In genomic region chr15:62805502-62805901, GRCh38 we compare ENCODE assay signal across 18 cellular contexts.
DNase-seq lines count a peak whose midpoint lies in the region; TF ChIP-seq lines count a peak whose summit lies in the region.
"Had no signal": no experiment of that assay in that cellular context is flagged by ENCODE, and none has a peak within 500 bp of the region (broad histone marks: within the 10 kb centered on the region; RNA-seq: fewer than 3 reads in every experiment).

No MANE protein-coding gene starts in this region.

- no peaks in the 10 kb centered on the region for H4K20me1 ChIP-seq in neural cell (ENCODE audit: insufficient read depth)
- H4K20me1 ChIP-seq: BLaER1 treated with 17β-estradiol and CSF1 and Interleukin-3, amounts not matched to agents 10 nM and 100 nM had no signal

- no peak overlapping the region for H3K9ac ChIP-seq in neural cell (ENCODE audit: low read length)
- H3K9ac ChIP-seq: BLaER1 treated with 17β-estradiol and CSF1 and Interleukin-3, amounts not matched to agents 10 nM and 100 nM had no signal

- H3K4me2 ChIP-seq in neural cell (ENCODE audit: low read length): no peak overlapping the region
- H3K4me2 ChIP-seq: A549; BLaER1 treated with 17β-estradiol and CSF1 and Interleukin-3, amounts not matched to agents 10 nM and 100 nM had no signal

- no peaks in the 10 kb centered on the region for H3K79me2 ChIP-seq in neural cell (replicated peaks; ENCODE audit: insufficient read depth, low read length)

- no peak overlapping the region for H3K27ac ChIP-seq in neural cell (ENCODE audit: low read length)
- H3K27ac ChIP-seq: 22Rv1; A549; BLaER1 treated with 17β-estradiol and CSF1 and Interleukin-3, amounts not matched to agents 10 nM and 100 nM; C4-2B had no signal

- no peaks in the 10 kb centered on the region for H3F3A ChIP-seq in neural cell (ENCODE audit: insufficient read depth, low read length, poor library complexity, severe bottlenecking)

- H3K27me3 ChIP-seq in neural cell (ENCODE audit: insufficient read depth, low read depth, low read length): no peaks in the 10 kb centered on the region
- H3K27me3 ChIP-seq: BLaER1 treated with 17β-estradiol and CSF1 and Interleukin-3, amounts not matched to agents 10 nM and 100 nM had no signal

- no peaks in the 10 kb centered on the region for H3K36me3 ChIP-seq in neural cell (ENCODE audit: insufficient read depth, low read length)

- peak; percentile 56 for TF ChIP-seq EP300 in neural cell (conservative IDR thresholded peaks at IDR 0.05; ENCODE audit: poor library complexity, severe bottlenecking)

- no peaks in the 10 kb centered on the region for H3K9me2 ChIP-seq in neural cell (ENCODE audit: insufficient read depth, low read length)

- no peak for TF ChIP-seq CTCF in neural cell (IDR thresholded peaks at IDR 0.05; ENCODE audit: poor library complexity, severe bottlenecking)

- DNase-seq in NCI-H146 (lab: John Stamatoyannopoulos, UW): peak; percentile 19
- DNase-seq in NCI-H146 treated with DMSO at 0.1 percent for 48 hours (lab: John Stamatoyannopoulos, UW; ENCODE audit: unreplicated experiment): no peak
- DNase-seq in NCI-H2171 treated with DMSO at 0.1 percent for 48 hours (lab: John Stamatoyannopoulos, UW): peak; percentile 6
- DNase-seq in NCI-H2171 (lab: John Stamatoyannopoulos, UW): no peak
- no peak for DNase-seq in activated CD4-positive, alpha-beta T cell treated with anti-CD3 and anti-CD28 coated beads, Interleukin-2, amount 50 U/mL, for 48 hours
- DNase-seq in SIG-M5 treated with dmso at 0.1 percent for 504 hours (lab: John Stamatoyannopoulos, UW; ENCODE audit: unreplicated experiment): no peak
- DNase-seq: AML-193; Caco-2; Calu3; CD4-positive, alpha-beta T cell; CD8-positive, alpha-beta T cell; DMS79 treated with DMSO at 0.1 percent for 48 hours; GF-D8 had no signal

- H3K4me3 ChIP-seq in neural cell (ENCODE audit: low read length): no peak overlapping the region
- H3K4me3 ChIP-seq: A549; BLaER1 treated with 17β-estradiol and CSF1 and Interleukin-3, amounts not matched to agents 10 nM and 100 nM had no signal

- no peak for TF ChIP-seq RAD21 in neural cell (conservative IDR thresholded peaks at IDR 0.05)

- H2AFZ ChIP-seq in neural cell (ENCODE audit: low read depth, low read length): no peak overlapping the region

- H3K9me3 ChIP-seq in neural cell (ENCODE audit: low read length): no peaks in the 10 kb centered on the region
- H3K9me3 ChIP-seq: A549; BLaER1 treated with 17β-estradiol and CSF1 and Interleukin-3, amounts not matched to agents 10 nM and 100 nM; Caco-2 had no signal

TF ChIP-seq in neural cell, 6 proteins besides CTCF, POLR2A, EP300 and RAD21:
- TF ChIP-seq TAF1 (IDR thresholded peaks at IDR 0.05; ENCODE audit: low read depth) (no peak), SMC3 (conservative IDR thresholded peaks at IDR 0.05; ENCODE audit: poor library complexity) (no peak), POLR2AphosphoS5 (IDR thresholded peaks at IDR 0.05) (no peak), EZH2 (IDR thresholded peaks at IDR 0.05; ENCODE audit: borderline replicate concordance, insufficient read depth, low read length, poor library complexity, severe bottlenecking) (no peak), REST (IDR thresholded peaks at IDR 0.05; ENCODE audit: borderline replicate concordance) (no peak), MXI1 (conservative IDR thresholded peaks at IDR 0.05; ENCODE audit: poor library complexity, severe bottlenecking) (no peak)

Comparison
In these comparisons a context has a peak if more than half of its experiments do, and no peak if none do; other contexts are left out.
1. DNase-seq: peak in NCI-H146 (single experiment) and NCI-H2171 treated with DMSO at 0.1 percent for 48 hours (single experiment); none in NCI-H146 treated with DMSO at 0.1 percent for 48 hours (single experiment), NCI-H2171 (single experiment), activated CD4-positive, alpha-beta T cell treated with anti-CD3 and anti-CD28 coated beads, Interleukin-2, amount 50 U/mL, for 48 hours (0 of 2) and SIG-M5 treated with dmso at 0.1 percent for 504 hours (single experiment).